18 cellular contexts compared by ENCODE assay signal in the genomic region with DNA sequence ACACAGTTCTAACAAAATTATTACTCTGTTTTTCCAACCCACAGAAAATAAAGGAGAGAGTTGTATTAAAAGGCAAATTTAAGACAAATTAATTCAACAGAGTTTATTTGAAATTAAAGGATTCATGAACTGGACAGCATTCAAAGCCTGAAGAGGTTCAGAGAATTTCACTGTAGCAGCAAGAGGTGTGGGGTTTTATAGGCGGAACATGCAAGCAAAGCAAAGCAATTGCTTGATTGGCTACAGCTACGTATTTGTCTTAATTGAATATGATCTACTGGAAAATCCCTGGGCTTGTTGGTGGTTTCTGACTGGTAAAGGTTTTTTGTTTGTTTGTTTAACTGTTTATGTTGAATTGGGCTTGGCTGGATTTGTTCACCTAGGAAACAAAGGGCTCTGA.
DNase-seq lines count a peak whose midpoint lies in the region; ATAC-seq, FAIRE-seq and TF ChIP-seq lines count a peak whose summit lies in the region.
"Had no signal": no experiment of that assay in that cellular context is flagged by ENCODE, and none has a peak within 500 bp of the region (broad histone marks: within the 10 kb centered on the region; RNA-seq: fewer than 3 reads in every experiment).

No MANE protein-coding gene starts in this region.

- WGBS in A549 (ENCODE audit: missing lambda C conversion rate), result 93% methylated on average over 2 of the region's 2 CpGs

- H3K27ac ChIP-seq in A549 (peak overlapping the region; percentile 90 to 94; a peak in 2 of 6 replicates), KMS-11 (peak overlapping the region; percentile 99)

- H3K79me2 ChIP-seq in KMS-11 (ENCODE audit: insufficient read depth, low read depth), result peaks cover 51% of the 10 kb centered on the region

- H3K9ac ChIP-seq in KMS-11, result peak overlapping the region; percentile 86

- CTCF ChIA-PET in A549 (lab: Yijun Ruan, JAX), result no interaction called here

- TF ChIP-seq CTCF in A549 (IDR thresholded peaks at IDR 0.05) (no peak), KMS-11 (conservative IDR thresholded peaks at IDR 0.05; ENCODE audit: low read depth, low read length) (no peak)

- no peak for FAIRE-seq in A549 (lab: Jason Lieb, UNC)
- FAIRE-seq: GM12891 had no signal

- TF ChIP-seq POLR2A in A549 (IDR thresholded peaks at IDR 0.05; ENCODE audit: low read length), result no peak

- H3K9me3 ChIP-seq in A549, result no peaks in the 10 kb centered on the region; the same call in 2 of the 3 replicates

- H4K20me1 ChIP-seq in KMS-11 (ENCODE audit: insufficient read depth), result no peaks in the 10 kb centered on the region

- no peak overlapping the region for H3K4me2 ChIP-seq in A549
- peak overlapping the region; percentile 93 for H3K4me2 ChIP-seq in KMS-11

- H3K4me3 ChIP-seq in A549, result no peak overlapping the region
- peak overlapping the region; percentile 37 for H3K4me3 ChIP-seq in KMS-11 (IDR thresholded peaks at IDR 0.05; ENCODE audit: insufficient read depth, low read depth, low read length)

- no peaks in the 10 kb centered on the region for H3K27me3 ChIP-seq in KMS-11 (ENCODE audit: insufficient read depth, low read depth)

- DNase-seq in A549 (ENCODE audit: low read depth in 1 of 2, low spot score in 1 of 2) (no peak), NCI-H345 treated with DMSO at 0.1 percent for 48 hours (lab: John Stamatoyannopoulos, UW; ENCODE audit: unreplicated experiment) (no peak), mesenteric fat pad (ENCODE audit: low spot score) (no peak)
- DNase-seq: 8988T, GF-D8, H9, NCI-H1105 treated with DMSO at 0.1 percent for 48 hours, NCI-H1694, NCI-H2081 treated with DMSO at 0.1 percent for 48 hours, OCI-M1, Right ventricle myocardium superior, SW 1271 had no signal

- POLR2A ChIA-PET in A549 (lab: Yijun Ruan, JAX), result no interaction called here

- no peak for ATAC-seq in A549
- ATAC-seq in GM18907 (IDR thresholded peaks at IDR 0.05; ENCODE audit: unreplicated experiment), result peak; percentile 6
- ATAC-seq in HG02678 (IDR thresholded peaks at IDR 0.05; ENCODE audit: unreplicated experiment), result peak; percentile 2
- no peak for ATAC-seq in HG03097 (IDR thresholded peaks at IDR 0.05; ENCODE audit: low FRiP score, unreplicated experiment)
- no peak for ATAC-seq in GM19463 (IDR thresholded peaks at IDR 0.05; ENCODE audit: unreplicated experiment)

- no peak for TF ChIP-seq EP300 in A549 (IDR thresholded peaks at IDR 0.05)

- no peaks in the 10 kb centered on the region for H3K36me3 ChIP-seq in KMS-11 (ENCODE audit: insufficient read depth)

- no peak overlapping the region for H2AFZ ChIP-seq in KMS-11 (ENCODE audit: low read depth)

- H3K4me1 ChIP-seq in A549 (peaks cover 55% of the 10 kb centered on the region), KMS-11 (ENCODE audit: low read depth, poor library complexity, severe bottlenecking) (peaks cover 73% of the 10 kb centered on the region)

- TF ChIP-seq RAD21 in A549 (conservative IDR thresholded peaks at IDR 0.05 in 1 of 2, IDR thresholded peaks at IDR 0.05 in 1 of 2), result no peak

TF ChIP-seq in A549, 52 proteins besides CTCF, POLR2A, EP300 and RAD21:
- TF ChIP-seq ESRRA (IDR thresholded peaks at IDR 0.05; ENCODE audit: borderline replicate concordance, low read length) (no peak), NPAS2 (CRISPR knock-in tag; IDR thresholded peaks at IDR 0.05; ENCODE audit: borderline replicate concordance) (no peak), JUN (IDR thresholded peaks at IDR 0.05) (no peak)

Comparison
In these comparisons a context has a peak if more than half of its experiments do, and no peak if none do; other contexts are left out.
1. ATAC-seq: peak in GM18907 (single experiment) and HG02678 (single experiment); none in A549 (0 of 2), HG03097 (single experiment) and GM19463 (single experiment).